In genomic region chr6:155854787-155855186, GRCh38 we compare ENCODE assay signal across 29 cellular contexts.
"Had no signal": no experiment of that assay in that cellular context is flagged by ENCODE, and none has a peak within 500 bp of the region (broad histone marks: within the 10 kb centered on the region; RNA-seq: fewer than 3 reads in every experiment).

No MANE protein-coding gene starts in this region.

- H3K4me2 ChIP-seq: neural progenitor cell, smooth muscle cell had no signal

- H3K36me3 ChIP-seq: esophagus muscularis mucosa, gastroesophageal sphincter, heart right ventricle, left lung, neural progenitor cell, prostate gland, right atrium auricular region, stomach, tibial artery had no signal

- H3K36me3 Mint-ChIP-seq: mesothelial cell of epicardium; neural progenitor cell; stimulated activated effector memory CD8-positive, alpha-beta T cell treated with anti-CD3 and anti-CD28 coated beads, Interleukin-12 subunit alpha, Interleukin-12 subunit beta, amount 100 ng/mL, for 72 hours had no signal

- ATAC-seq: foreskin keratinocyte; gastroesophageal sphincter; heart right ventricle; left cardiac atrium; left lung; mucosa of descending colon; sciatic nerve; stimulated activated effector memory CD8-positive, alpha-beta T cell treated with anti-CD3 and anti-CD28 coated beads, Interleukin-12 subunit alpha, Interleukin-12 subunit beta, amount 100 ng/mL, for 72 hours had no signal

- H3K27me3 ChIP-seq: esophagus muscularis mucosa, foreskin keratinocyte, gastroesophageal sphincter, heart right ventricle, left lung, neural progenitor cell, right atrium auricular region, stomach, testis, tibial artery had no signal

- H3K4me1 Mint-ChIP-seq: mesothelial cell of epicardium; nephron; neural progenitor cell; stimulated activated effector memory CD8-positive, alpha-beta T cell treated with anti-CD3 and anti-CD28 coated beads, Interleukin-12 subunit alpha, Interleukin-12 subunit beta, amount 100 ng/mL, for 72 hours had no signal

- H3K9ac ChIP-seq: neural progenitor cell, parathyroid adenoma had no signal

- H3K79me2 ChIP-seq: parathyroid adenoma had no signal

- H3K4me3 ChIP-seq: coronary artery, esophagus muscularis mucosa, gastroesophageal sphincter, heart right ventricle, left lung, mucosa of descending colon, neural progenitor cell, prostate gland, right atrium auricular region, smooth muscle cell, stomach, testis, tibial artery had no signal

- H3K4me3 Mint-ChIP-seq: mesothelial cell of epicardium; nephron; neural progenitor cell; stimulated activated effector memory CD8-positive, alpha-beta T cell treated with anti-CD3 and anti-CD28 coated beads, Interleukin-12 subunit alpha, Interleukin-12 subunit beta, amount 100 ng/mL, for 72 hours; type B pancreatic cell had no signal

- DNase-seq: dermis blood vessel endothelial cell; effector memory CD4-positive, alpha-beta T cell; foreskin keratinocyte; heart right ventricle; hippocampal formation; left cardiac atrium; left lung; mesenchymal stem cell; mucosa of descending colon; naive B cell; stimulated activated CD4-positive, alpha-beta T cell treated with anti-CD3 and anti-CD28 coated beads, Interleukin-2, amount 100 ng/mL, for 24 hours; stimulated activated CD4-positive, alpha-beta T cell treated with anti-CD3 and anti-CD28 coated beads, Interleukin-4, amount 100 ng/mL, for 24 hours; stimulated activated naive CD4-positive, alpha-beta T cell treated with Interleukin-2 at 50 U/mL for 16 hours; stomach; testis; tibial artery had no signal

- H3K27me3 Mint-ChIP-seq: naive B cell, type B pancreatic cell had no signal

- H3K27ac ChIP-seq: coronary artery, esophagus muscularis mucosa, foreskin keratinocyte, gastroesophageal sphincter, heart right ventricle, left lung, neural progenitor cell, parathyroid adenoma, prostate gland, right atrium auricular region, stomach, testis, tibial artery had no signal

- H3K4me1 ChIP-seq: esophagus muscularis mucosa, foreskin keratinocyte, gastroesophageal sphincter, left lung, parathyroid adenoma, prostate gland, right atrium auricular region, stomach, testis, tibial artery had no signal

- H2AFZ ChIP-seq: neural progenitor cell, parathyroid adenoma had no signal

- H3K9me3 ChIP-seq: mucosa of descending colon, prostate gland, right atrium auricular region, testis had no signal

- H3K27ac Mint-ChIP-seq: mesothelial cell of epicardium; nephron; neural progenitor cell; stimulated activated effector memory CD8-positive, alpha-beta T cell treated with anti-CD3 and anti-CD28 coated beads, Interleukin-12 subunit alpha, Interleukin-12 subunit beta, amount 100 ng/mL, for 72 hours; type B pancreatic cell had no signal
